Comparison of ENCODE assay signal across 24 cellular contexts in genomic region chr3:188518835-188519452, GRCh38.
"Had no signal": no experiment of that assay in that cellular context is flagged by ENCODE, and none has a peak within 500 bp of the region (broad histone marks: within the 10 kb centered on the region; RNA-seq: fewer than 3 reads in every experiment).

No MANE protein-coding gene starts in this region.

- H3K4me3 ChIP-seq: esophagus squamous epithelium, heart left ventricle, lower lobe of right lung, spleen, suprapubic skin, tibial nerve had no signal

- FAIRE-seq: keratinocyte, urothelium cell line had no signal

- H3K36me3 ChIP-seq: esophagus squamous epithelium, lower lobe of right lung, spleen, suprapubic skin, tibial nerve had no signal

- H3K27ac ChIP-seq: esophagus squamous epithelium, heart left ventricle, lower lobe of right lung, spleen, suprapubic skin, tibial nerve had no signal

- H3K27ac Mint-ChIP-seq: activated naive CD4-positive, alpha-beta T cell treated with anti-CD3 and anti-CD28 coated beads for 36 hours; activated naive CD8-positive, alpha-beta T cell treated with anti-CD3 and anti-CD28 coated beads, Interleukin-2, amount 10 ng/mL, durations not matched to agents 7 days and 5 days; endodermal cell; naive B cell; stimulated activated naive CD8-positive, alpha-beta T cell treated with anti-CD3 and anti-CD28 coated beads, Interleukin-15, Interleukin-2, amounts not matched to agents 100 ng/mL and 50 ng/mL, for 24 hours; T-helper 17 cell had no signal

- H3K9me3 ChIP-seq: esophagus squamous epithelium, heart left ventricle, lower lobe of right lung, spleen, suprapubic skin, tibial nerve had no signal

- H3K4me1 ChIP-seq: spleen, suprapubic skin had no signal

- H3K27me3 Mint-ChIP-seq: activated naive CD8-positive, alpha-beta T cell treated with anti-CD3 and anti-CD28 coated beads, Interleukin-2, amount 10 ng/mL, durations not matched to agents 7 days and 5 days; naive B cell; stimulated activated naive CD8-positive, alpha-beta T cell treated with anti-CD3 and anti-CD28 coated beads, Interleukin-15, Interleukin-2, amounts not matched to agents 100 ng/mL and 50 ng/mL, for 24 hours; T-helper 17 cell had no signal

- H3K4me1 Mint-ChIP-seq: activated naive CD8-positive, alpha-beta T cell treated with anti-CD3 and anti-CD28 coated beads, Interleukin-2, amount 10 ng/mL, durations not matched to agents 7 days and 5 days had no signal

- H3K4me3 Mint-ChIP-seq: activated naive CD4-positive, alpha-beta T cell treated with anti-CD3 and anti-CD28 coated beads for 36 hours; activated naive CD8-positive, alpha-beta T cell treated with anti-CD3 and anti-CD28 coated beads, Interleukin-2, amount 10 ng/mL, durations not matched to agents 7 days and 5 days; endodermal cell; naive B cell; stimulated activated naive CD8-positive, alpha-beta T cell treated with anti-CD3 and anti-CD28 coated beads, Interleukin-15, Interleukin-2, amounts not matched to agents 100 ng/mL and 50 ng/mL, for 24 hours; T-helper 17 cell had no signal

- H3K27me3 ChIP-seq: esophagus squamous epithelium, heart left ventricle, spleen, suprapubic skin, tibial nerve had no signal

- ATAC-seq: heart left ventricle, left colon, lower lobe of right lung, T-helper 17 cell had no signal

- DNase-seq: activated CD4-positive, alpha-beta T cell treated with anti-CD3 and anti-CD28 coated beads for 4 hours; activated CD4-positive, alpha-beta T cell treated with anti-CD3 and anti-CD28 coated beads, Interleukin-2, amount 50 U/mL, for 48 hours; activated CD4-positive, CD25-positive, alpha-beta regulatory T cell; activated naive CD4-positive, alpha-beta T cell treated with anti-CD3 and anti-CD28 coated beads for 36 hours; activated naive CD8-positive, alpha-beta T cell treated with anti-CD3 and anti-CD28 coated beads, Interleukin-2, amount 10 ng/mL, durations not matched to agents 7 days and 5 days; activated T-cell treated with anti-CD3 and anti-CD28 coated beads, Interleukin-2, amount 50 U/mL, for 48 hours; amniotic stem cell; cortex of kidney; endodermal cell; esophagus squamous epithelium; heart left ventricle; left colon; lower lobe of right lung; naive B cell; nucleus accumbens; posterior cingulate gyrus; spleen; stimulated activated CD4-positive, alpha-beta T cell treated with anti-CD3 and anti-CD28 coated beads, Interleukin-4, amount 100 ng/mL, for 1 hour; T-helper 17 cell had no signal

- H3K9me3 Mint-ChIP-seq: activated naive CD4-positive, alpha-beta T cell treated with anti-CD3 and anti-CD28 coated beads for 36 hours; endodermal cell; stimulated activated naive CD8-positive, alpha-beta T cell treated with anti-CD3 and anti-CD28 coated beads, Interleukin-15, Interleukin-2, amounts not matched to agents 100 ng/mL and 50 ng/mL, for 24 hours had no signal
